ENCODE assay signal across 8 cellular contexts in genomic region chr3:39990532-39990931, GRCh38.
DNase-seq lines count a peak whose midpoint lies in the region; ATAC-seq, FAIRE-seq and TF ChIP-seq lines count a peak whose summit lies in the region.

No MANE protein-coding gene starts in this region.

- H3K27ac ChIP-seq in mammary epithelial cell (ENCODE audit: insufficient read depth, low read depth, low read length), result no peak overlapping the region

- no peak overlapping the region for H3K4me2 ChIP-seq in mammary epithelial cell (ENCODE audit: insufficient read depth, low read depth, low read length)

- peak; percentile 54 for DNase-seq in CD1c-positive myeloid dendritic cell (ENCODE audit: extremely low spot score)
- DNase-seq in GM12891 (ENCODE audit: insufficient read length, low spot score), result peak; percentile 14
- DNase-seq in NCI-H460 (ENCODE audit: extremely low read depth, low read depth), result peak; percentile 32
- peak; percentile 55 for DNase-seq in mammary epithelial cell
- peak; percentile 39 for DNase-seq in myocyte (ENCODE audit: low read depth)

- H4K20me1 ChIP-seq in mammary epithelial cell (ENCODE audit: insufficient read depth, low read length), result no peaks in the 10 kb centered on the region

- in situ Hi-C loops in mammary epithelial cell (cut with MboI; ENCODE audit: low sequenced_read_pairs in 2 of 2), result loop anchor here in 1 of 2 donors (25.0 kb wide), 2 partner anchors 178 to 278 kb away; partner anchors contain the start of gene MYRIP

- peaks cover 15% of the 10 kb centered on the region for H3K27me3 Mint-ChIP-seq in activated T-helper 17 cell treated with anti-CD3 and anti-CD28 coated beads, Interleukin-2, amount 50 U/mL, for 72 hours

- peak; percentile 50 for FAIRE-seq in GM12891 (lab: Jason Lieb, UNC)

- H3K4me1 ChIP-seq in mammary epithelial cell (ENCODE audit: insufficient read depth, low read length), result no peaks in the 10 kb centered on the region

- H3K27ac Mint-ChIP-seq in activated T-helper 17 cell treated with anti-CD3 and anti-CD28 coated beads, Interleukin-2, amount 50 U/mL, for 72 hours, result no peak overlapping the region

- TF ChIP-seq CTCF in mammary epithelial cell (conservative IDR thresholded peaks at IDR 0.05 in 1 of 2, IDR thresholded peaks at IDR 0.05 in 1 of 2; ENCODE audit: extremely low read depth in 1 of 2, insufficient read depth in 1 of 2, low read depth in 1 of 2, low read length in 2 of 2), result peak; percentile 72 to 73

- ATAC-seq in activated T-helper 17 cell treated with anti-CD3 and anti-CD28 coated beads, Interleukin-2, amount 50 U/mL, for 72 hours (replicated peaks), result no peak
- no peak for ATAC-seq in HG03095 (IDR thresholded peaks at IDR 0.05; ENCODE audit: unreplicated experiment)
- no peak for ATAC-seq in HG03565 (IDR thresholded peaks at IDR 0.05; ENCODE audit: unreplicated experiment)

- no peak for TF ChIP-seq POLR2A in GM12891 (IDR thresholded peaks at IDR 0.05; ENCODE audit: low read depth, low read length)

- no peaks in the 10 kb centered on the region for H3K9me3 ChIP-seq in mammary epithelial cell (replicated peaks; ENCODE audit: insufficient read depth, low read length)

- H3K9me3 Mint-ChIP-seq in activated T-helper 17 cell treated with anti-CD3 and anti-CD28 coated beads, Interleukin-2, amount 50 U/mL, for 72 hours, result peaks cover 9% of the 10 kb centered on the region

- H3K36me3 Mint-ChIP-seq in activated T-helper 17 cell treated with anti-CD3 and anti-CD28 coated beads, Interleukin-2, amount 50 U/mL, for 72 hours (ENCODE audit: low read depth), result no peaks in the 10 kb centered on the region

- BruUV-seq in mammary epithelial cell (replicated peaks; lab: Mats Ljungman, UMichigan), result no TSS peak

- H3K4me3 ChIP-seq in mammary epithelial cell (replicated peaks in 1 of 3; ENCODE audit: insufficient read depth in 1 of 3, low read depth in 2 of 3, low read length in 3 of 3), result no peak overlapping the region

- no peaks in the 10 kb centered on the region for H3K79me2 ChIP-seq in mammary epithelial cell (ENCODE audit: insufficient read depth, low read length)

- no peak overlapping the region for H3K9ac ChIP-seq in mammary epithelial cell (ENCODE audit: insufficient read depth, low read length)

- intact Hi-C loops in mammary epithelial cell (cut with micrococcal nuclease), result loop anchor here (1.0 to 10.0 kb wide), 9 partner anchors 178 to 543 kb away; no protein-coding TSS in a partner anchor

- no peaks in the 10 kb centered on the region for H3K36me3 ChIP-seq in mammary epithelial cell (ENCODE audit: insufficient read depth, low read length)

- CTCF ChIA-PET in mammary epithelial cell (lab: Charles Lee; ENCODE audit: low non-redundant PET), result interaction anchor here (0.6 kb wide), 1 partner anchor 164 kb away, joined by 5 read pairs; no protein-coding TSS in a partner anchor

- H3K27me3 ChIP-seq in mammary epithelial cell (ENCODE audit: insufficient read depth, low read length), result no peaks in the 10 kb centered on the region

- no peaks in the 10 kb centered on the region for H3K4me1 Mint-ChIP-seq in activated T-helper 17 cell treated with anti-CD3 and anti-CD28 coated beads, Interleukin-2, amount 50 U/mL, for 72 hours

- no peak overlapping the region for H3K4me3 Mint-ChIP-seq in activated T-helper 17 cell treated with anti-CD3 and anti-CD28 coated beads, Interleukin-2, amount 50 U/mL, for 72 hours

- no peak overlapping the region for H2AFZ ChIP-seq in mammary epithelial cell (ENCODE audit: low read depth, low read length)

- dilution Hi-C loops in mammary epithelial cell (cut with HindIII; ENCODE audit: low sequenced_read_pairs), result no loop called here

- 67% methylated on average over 1 of the region's 1 CpG for WGBS in mammary epithelial cell (ENCODE audit: low coverage, missing lambda C conversion rate)

TF ChIP-seq in GM12891, 5 proteins besides CTCF, POLR2A, EP300 and RAD21:
- TF ChIP-seq SPI1 (IDR thresholded peaks at IDR 0.05; ENCODE audit: low read depth, low read length) (no peak), PAX5 (IDR thresholded peaks at IDR 0.05; ENCODE audit: insufficient read depth, low read length, severe bottlenecking) (no peak), TAF1 (IDR thresholded peaks at IDR 0.05; ENCODE audit: low read depth, low read length) (no peak), POU2F2 (IDR thresholded peaks at IDR 0.05; ENCODE audit: low read depth, low read length) (no peak), POLR2AphosphoS5 (IDR thresholded peaks at IDR 0.05; ENCODE audit: low read depth, low read length) (no peak)
